14 cellular contexts compared by ENCODE assay signal in the genomic region with DNA sequence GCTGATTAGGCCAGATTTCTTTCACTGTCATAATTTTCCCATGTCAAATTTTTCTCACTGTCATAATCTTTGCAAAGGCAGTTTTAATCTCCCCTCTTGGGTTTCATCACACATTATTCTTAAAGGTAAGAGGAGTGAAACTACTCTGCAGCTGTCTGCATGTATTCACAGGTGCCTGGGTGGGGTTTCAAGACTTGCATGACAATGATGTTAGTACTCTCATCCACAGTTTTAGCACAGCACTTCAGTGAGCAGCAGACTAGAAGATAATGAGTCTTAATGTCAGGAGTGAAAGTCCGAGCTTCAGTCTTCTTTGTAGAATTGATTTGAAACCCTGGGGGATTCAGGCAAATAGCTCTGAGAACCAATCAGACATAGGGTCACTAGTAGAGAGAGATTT.
DNase-seq lines count a peak whose midpoint lies in the region; ATAC-seq and TF ChIP-seq lines count a peak whose summit lies in the region.
"Had no signal": no experiment of that assay in that cellular context is flagged by ENCODE, and none has a peak within 500 bp of the region (broad histone marks: within the 10 kb centered on the region; RNA-seq: fewer than 3 reads in every experiment).

No MANE protein-coding gene starts in this region.

- H3K4me3 ChIP-seq in epithelial cell of esophagus (ENCODE audit: low read length) = no peak overlapping the region
- H3K4me3 ChIP-seq: heart left ventricle, prostate gland had no signal

- DNase-seq in epithelial cell of esophagus (ENCODE audit: low read depth) (peak; percentile 84), 8988T (no peak), pons (ENCODE audit: low spot score) (no peak), ecto neural progenitor cell (ENCODE audit: low spot score) (no peak), NCI-H526 (lab: John Stamatoyannopoulos, UW) (no peak)
- DNase-seq: CD8-positive, alpha-beta memory T cell; heart left ventricle; NCI-H82; stimulated activated CD4-positive, alpha-beta T cell treated with anti-CD3 and anti-CD28 coated beads, Interleukin-4, amount 100 ng/mL, for 4 hours; T-helper 1 cell had no signal

- TF ChIP-seq CTCF in epithelial cell of esophagus (IDR thresholded peaks at IDR 0.05; ENCODE audit: insufficient read depth, low read depth, low read length, missing control alignments) = no peak

- peak; percentile 85 for ATAC-seq in GM19023 (IDR thresholded peaks at IDR 0.05; ENCODE audit: unreplicated experiment)
- ATAC-seq in GM21723 (IDR thresholded peaks at IDR 0.05; ENCODE audit: unreplicated experiment) = peak; percentile 69
- peak; percentile 93 for ATAC-seq in HG03280 (IDR thresholded peaks at IDR 0.05; ENCODE audit: unreplicated experiment)
- ATAC-seq: heart left ventricle had no signal
